In genomic region chr5:57173026-57173317, GRCh38 we compare ENCODE assay signal across 8 cellular contexts. TPM values are rescaled to one million over a fixed set of nuclear protein-coding genes. Genes with fewer than 3 reads are reported as not detected.
A peak's percentile ranks its signal among the peaks of the same experiment; 100 is the strongest.
DNase-seq lines count a peak whose midpoint lies in the region; ATAC-seq and TF ChIP-seq lines count a peak whose summit lies in the region.

No MANE protein-coding gene starts in this region.

- H3K4me3 ChIP-seq in NT2/D1 (ENCODE audit: insufficient read length, low read depth) = peak overlapping the region; percentile 69
- peak overlapping the region; percentile 93 for H3K4me3 ChIP-seq in neural progenitor cell

- H3K27ac ChIP-seq in CD4-positive, alpha-beta T cell (ENCODE audit: low read depth, low read length) = peak overlapping the region; percentile 100
- H3K27ac ChIP-seq in neural progenitor cell = peak overlapping the region; percentile 100

- peak overlapping the region; percentile 81 for H2AFZ ChIP-seq in neural progenitor cell (replicated peaks)

- no peaks in the 10 kb centered on the region for H3K27me3 ChIP-seq in CD4-positive, alpha-beta T cell (ENCODE audit: control insufficient read depth, insufficient read depth, low read length)
- H3K27me3 ChIP-seq in NT2/D1 (ENCODE audit: insufficient read depth, insufficient read length) = no peaks in the 10 kb centered on the region
- H3K27me3 ChIP-seq in neural progenitor cell = no peaks in the 10 kb centered on the region

- peaks cover 67% of the 10 kb centered on the region for H3K79me2 ChIP-seq in neural progenitor cell (ENCODE audit: low read depth)

- H3K4me3 Mint-ChIP-seq in CD4-positive, alpha-beta T cell = peak overlapping the region; percentile 98
- peak overlapping the region; percentile 99 to 100 for H3K4me3 Mint-ChIP-seq in effector memory CD8-positive, alpha-beta T cell
- H3K4me3 Mint-ChIP-seq in neural progenitor cell = peak overlapping the region; percentile 98

- H3F3A ChIP-seq in neural progenitor cell (ENCODE audit: low read depth) = peaks cover 31% of the 10 kb centered on the region

- H3K36me3 ChIP-seq in NT2/D1 (ENCODE audit: insufficient read depth, insufficient read length, low read length) (peaks cover 9% of the 10 kb centered on the region), neural progenitor cell (peaks cover 9% of the 10 kb centered on the region)

- peak overlapping the region; percentile 96 for H3K27ac Mint-ChIP-seq in CD4-positive, alpha-beta T cell
- H3K27ac Mint-ChIP-seq in effector memory CD8-positive, alpha-beta T cell = peak overlapping the region; percentile 100
- H3K27ac Mint-ChIP-seq in neural progenitor cell = peak overlapping the region; percentile 81

- H3K9me3 Mint-ChIP-seq in CD4-positive, alpha-beta T cell = no peaks in the 10 kb centered on the region
- no peaks in the 10 kb centered on the region for H3K9me3 Mint-ChIP-seq in effector memory CD8-positive, alpha-beta T cell
- H3K9me3 Mint-ChIP-seq in neural progenitor cell = no peaks in the 10 kb centered on the region

- H4K20me1 ChIP-seq in neural progenitor cell (ENCODE audit: low read depth) = peaks cover 35% of the 10 kb centered on the region

- intact Hi-C loops in CD4-positive, alpha-beta T cell (cut with DNase I, micrococcal nuclease) = loop anchor here (5.0 to 10.0 kb wide), 7 partner anchors 36 to 1866 kb away; partner anchors contain the start of genes IL6ST (in 2 of the 2), MAP3K1 (in 2 of the 2), DHX29 (in 1 of the 2) and MIER3 (in 1 of the 2)

- TF ChIP-seq CTCF in CD4-positive, alpha-beta T cell (IDR thresholded peaks at IDR 0.05) = no peak
- TF ChIP-seq CTCF in neural progenitor cell (IDR thresholded peaks at IDR 0.05) = no peak

- H3K36me3 Mint-ChIP-seq in CD4-positive, alpha-beta T cell (ENCODE audit: low read depth) = peaks cover 50% of the 10 kb centered on the region
- H3K36me3 Mint-ChIP-seq in effector memory CD8-positive, alpha-beta T cell (ENCODE audit: insufficient read depth) = peaks cover 62% of the 10 kb centered on the region
- peaks cover 18% of the 10 kb centered on the region for H3K36me3 Mint-ChIP-seq in neural progenitor cell

- no peak for DNase-seq in CD4-positive, alpha-beta T cell
- DNase-seq in NT2/D1 (ENCODE audit: low read depth, low spot score) (no peak), neural progenitor cell (ENCODE audit: low spot score) (no peak), ecto neural progenitor cell (ENCODE audit: low spot score) (no peak), kidney glomerular epithelial cell (lab: John Stamatoyannopoulos, UW) (no peak)
- DNase-seq in effector memory CD8-positive, alpha-beta T cell = no peak

- peaks cover 36% of the 10 kb centered on the region for H3K4me1 Mint-ChIP-seq in CD4-positive, alpha-beta T cell (ENCODE audit: low read depth)
- H3K4me1 Mint-ChIP-seq in effector memory CD8-positive, alpha-beta T cell (ENCODE audit: low read depth in 2 of 2) = peaks cover 25 to 32% of the 10 kb centered on the region in 2 donors
- peaks cover 27% of the 10 kb centered on the region for H3K4me1 Mint-ChIP-seq in neural progenitor cell

- ATAC-seq in CD4-positive, alpha-beta T cell (ENCODE audit: poor library complexity) = no peak
- no peak for ATAC-seq in effector memory CD8-positive, alpha-beta T cell (replicated peaks)
- ATAC-seq in GM21529 (IDR thresholded peaks at IDR 0.05; ENCODE audit: unreplicated experiment) = no peak
- no peak for ATAC-seq in HG03442 (IDR thresholded peaks at IDR 0.05; ENCODE audit: unreplicated experiment)

- H3K27me3 Mint-ChIP-seq in CD4-positive, alpha-beta T cell = no peaks in the 10 kb centered on the region
- no peaks in the 10 kb centered on the region for H3K27me3 Mint-ChIP-seq in effector memory CD8-positive, alpha-beta T cell
- peaks cover 6% of the 10 kb centered on the region for H3K27me3 Mint-ChIP-seq in neural progenitor cell (ENCODE audit: insufficient read depth, low read depth)

- CTCF ChIA-PET in CD4-positive, alpha-beta T cell (lab: Charles Lee) = interaction anchor here (1.1 kb wide), 1 partner anchor 35 kb away, joined by 7 read pairs; no protein-coding TSS in a partner anchor

- POLR2A ChIA-PET in CD4-positive, alpha-beta T cell (lab: Charles Lee) = interaction anchor here (0.6 to 2.0 kb wide), 22 partner anchors 9 to 1866 kb away, joined by 3 to 18 read pairs (median 5); partner anchors contain the start of genes DHX29, IL6ST, MAP3K1 and MTREX

- H3K4me1 ChIP-seq in NT2/D1 (ENCODE audit: insufficient read depth, insufficient read length) = no peaks in the 10 kb centered on the region
- H3K4me1 ChIP-seq in neural progenitor cell = peaks cover 10% of the 10 kb centered on the region

- H3K9me3 ChIP-seq in CD4-positive, alpha-beta T cell (ENCODE audit: control insufficient read depth, low read length) = no peaks in the 10 kb centered on the region
- H3K9me3 ChIP-seq in NT2/D1 (ENCODE audit: insufficient read depth, low read length) (no peaks in the 10 kb centered on the region), neural progenitor cell (ENCODE audit: low read depth) (no peaks in the 10 kb centered on the region)

- H3K4me2 ChIP-seq in neural progenitor cell = peak overlapping the region; percentile 94

- peak overlapping the region; percentile 73 for H3K9ac ChIP-seq in NT2/D1 (ENCODE audit: insufficient read length, low read depth)
- H3K9ac ChIP-seq in neural progenitor cell = peak overlapping the region; percentile 66

RNA-seq across cellular contexts. Expression of gene GPBP1, which starts 0.9 kb away (rescaled TPM):
- 100 to 1,000 TPM; 136 to 137 TPM for total RNA-seq in CD4-positive, alpha-beta T cell
- total RNA-seq in neural progenitor cell (ENCODE audit: low replicate concordance) = 179 and 321 TPM in 2 replicates
